Comparison of ENCODE assay signal across 8 cellular contexts in genomic region chr3:150410311-150411105, GRCh38. TPM values are rescaled to one million over a fixed set of nuclear protein-coding genes. Genes with fewer than 3 reads are reported as not detected.
DNase-seq lines count a peak whose midpoint lies in the region; ATAC-seq, FAIRE-seq and TF ChIP-seq lines count a peak whose summit lies in the region.

No MANE protein-coding gene starts in this region.

- H3K27ac ChIP-seq in neural progenitor cell: no peak overlapping the region

- H3K36me3 ChIP-seq in BE2C (peaks cover 5% of the 10 kb centered on the region), neural progenitor cell (no peaks in the 10 kb centered on the region)

- H3K4me3 Mint-ChIP-seq in neural progenitor cell: peak overlapping the region; percentile 97

- no peaks in the 10 kb centered on the region for H3K9me3 Mint-ChIP-seq in neural progenitor cell

- H3F3A ChIP-seq in neural progenitor cell (ENCODE audit: low read depth): peaks cover 24% of the 10 kb centered on the region

- no peak for FAIRE-seq in frontal cortex (lab: Jason Lieb, UNC)

- DNase-seq in BE2C: peak; percentile 53
- peak; percentile 13 for DNase-seq in OCI-M1 (lab: John Stamatoyannopoulos, UW)
- DNase-seq in activated naive CD4-positive, alpha-beta T cell treated with Interleukin-2 at 50 U/mL for 16 hours: peak; percentile 24
- peak; percentile 11 to 31 for DNase-seq in frontal cortex (ENCODE audit: low spot score in 2 of 2)
- DNase-seq in neural progenitor cell (ENCODE audit: low spot score): peak; percentile 43
- no peak for DNase-seq in DMS114 treated with DMSO at 0.1 percent for 48 hours (lab: John Stamatoyannopoulos, UW; ENCODE audit: unreplicated experiment)

- H3K27ac Mint-ChIP-seq in neural progenitor cell: peak overlapping the region; percentile 46

- no peaks in the 10 kb centered on the region for H3K9me3 ChIP-seq in BE2C
- no peaks in the 10 kb centered on the region for H3K9me3 ChIP-seq in neural progenitor cell (ENCODE audit: low read depth)

- peaks cover 47% of the 10 kb centered on the region for H3K4me1 Mint-ChIP-seq in neural progenitor cell

- peaks cover 66% of the 10 kb centered on the region for H4K20me1 ChIP-seq in neural progenitor cell (ENCODE audit: low read depth)

- TF ChIP-seq CTCF in BE2C (IDR thresholded peaks at IDR 0.05; ENCODE audit: low read depth, low read length): no peak
- TF ChIP-seq CTCF in neural progenitor cell (IDR thresholded peaks at IDR 0.05): no peak

- H3K36me3 Mint-ChIP-seq in neural progenitor cell: peaks cover 11% of the 10 kb centered on the region

- H3K4me2 ChIP-seq in neural progenitor cell: peak overlapping the region; percentile 97

- H3K27me3 Mint-ChIP-seq in neural progenitor cell (ENCODE audit: insufficient read depth, low read depth): no peaks in the 10 kb centered on the region

- no peak overlapping the region for H2AFZ ChIP-seq in neural progenitor cell (replicated peaks)

- H3K79me2 ChIP-seq in neural progenitor cell (ENCODE audit: low read depth): peaks cover 66% of the 10 kb centered on the region

- peak overlapping the region; percentile 76 for H3K9ac ChIP-seq in neural progenitor cell

- H3K27me3 ChIP-seq in BE2C (no peaks in the 10 kb centered on the region), neural progenitor cell (no peaks in the 10 kb centered on the region)

- H3K4me1 ChIP-seq in BE2C (no peaks in the 10 kb centered on the region), neural progenitor cell (peaks cover 44% of the 10 kb centered on the region)

- H3K4me3 ChIP-seq in BE2C (ENCODE audit: low read depth, low read length) (peak overlapping the region; percentile 96), neural progenitor cell (peak overlapping the region; percentile 80)

- ATAC-seq in GM21390 (IDR thresholded peaks at IDR 0.05; ENCODE audit: unreplicated experiment) (peak; percentile 4), HG03442 (IDR thresholded peaks at IDR 0.05; ENCODE audit: unreplicated experiment) (no peak)

RNA-seq across cellular contexts. Expression of gene TSC22D2, which starts 2.4 kb away (rescaled TPM):
- polyA plus RNA-seq in BE2C (2012; ENCODE audit: insufficient read depth, insufficient read length, low read depth): 8.9 TPM
- total RNA-seq in frontal cortex (11.0 TPM), neural progenitor cell (ENCODE audit: low replicate concordance) (15.4 and 18.7 TPM in 2 replicates)
